Comparison of ENCODE assay signal across 9 cellular contexts in genomic region chr5:77076961-77077820, GRCh38. TPM values are rescaled to one million over a fixed set of nuclear protein-coding genes. Genes with fewer than 3 reads are reported as not detected.
DNase-seq lines count a peak whose midpoint lies in the region; ATAC-seq and TF ChIP-seq lines count a peak whose summit lies in the region.
"Had no signal": no experiment of that assay in that cellular context is flagged by ENCODE, and none has a peak within 500 bp of the region (broad histone marks: within the 10 kb centered on the region; RNA-seq: fewer than 3 reads in every experiment).

No MANE protein-coding gene starts in this region.

- peaks cover 6 to 9% (median 8%) of the 10 kb centered on the region in 4 donors for H3K4me1 Mint-ChIP-seq in CD4-positive, alpha-beta memory T cell

- intact Hi-C loops in CD4-positive, alpha-beta memory T cell (cut with micrococcal nuclease), result loop anchor here (1.0 kb wide), 1 partner anchor 209 kb away; no protein-coding TSS in a partner anchor

- no peaks in the 10 kb centered on the region for H3K36me3 ChIP-seq in CD4-positive, alpha-beta memory T cell (ENCODE audit: insufficient read depth, low read length)

- no peaks in the 10 kb centered on the region for H3K9me3 ChIP-seq in CD4-positive, alpha-beta memory T cell (ENCODE audit: control insufficient read depth in 1 of 2, low read length in 2 of 2)

- peak overlapping the region in 1 of 7 donors; percentile 26 for H3K27ac Mint-ChIP-seq in CD4-positive, alpha-beta memory T cell

- TF ChIP-seq CTCF in coronary artery (IDR thresholded peaks at IDR 0.05), result peak; percentile 41

- POLR2A ChIA-PET in CD4-positive, alpha-beta memory T cell (lab: Charles Lee; ENCODE audit: partially characterized antibody), result interaction anchor here (1.0 to 1.1 kb wide), 2 partner anchors 11 to 47 kb away, joined by 3 read pairs; partner anchors contain the start of gene AGGF1

- peak; percentile 77 for ATAC-seq in GM21367 (IDR thresholded peaks at IDR 0.05; ENCODE audit: unreplicated experiment)

- peak overlapping the region; percentile 39 to 78 (median 60) for H3K4me3 Mint-ChIP-seq in CD4-positive, alpha-beta memory T cell

- H3K36me3 Mint-ChIP-seq in CD4-positive, alpha-beta memory T cell, result peaks cover 1 to 9% of the 10 kb centered on the region in 2 donors

- H3K27me3 Mint-ChIP-seq in CD4-positive, alpha-beta memory T cell, result no peaks in the 10 kb centered on the region

- H3K27me3 ChIP-seq in CD4-positive, alpha-beta memory T cell (ENCODE audit: insufficient read depth, low read length), result no peaks in the 10 kb centered on the region

- H3K4me3 ChIP-seq in CD4-positive, alpha-beta memory T cell (ENCODE audit: low read length in 2 of 2), result no peak overlapping the region
- H3K4me3 ChIP-seq in coronary artery, result peak overlapping the region; percentile 78

- CTCF ChIA-PET in CD4-positive, alpha-beta memory T cell (lab: Charles Lee; ENCODE audit: partially characterized antibody), result interaction anchor here (0.8 to 2.4 kb wide), 10 partner anchors 9 to 228 kb away, joined by 3 to 16 read pairs (median 4); partner anchors contain the start of genes AGGF1 and ZBED3

- H3K9me3 Mint-ChIP-seq in CD4-positive, alpha-beta memory T cell, result peaks cover 0 to under 1% (median 0%) of the 10 kb centered on the region in 8 donors

- H3K27ac ChIP-seq in CD4-positive, alpha-beta memory T cell (ENCODE audit: low read depth, low read length), result no peak overlapping the region
- peak overlapping the region; percentile 44 to 79 for H3K27ac ChIP-seq in coronary artery
- H3K27ac ChIP-seq: KMS-11 had no signal

- peaks cover 5% of the 10 kb centered on the region for H3K4me1 ChIP-seq in CD4-positive, alpha-beta memory T cell (ENCODE audit: insufficient read depth, low read length)

- peak; percentile 25 to 44 (median 35) for DNase-seq in CD4-positive, alpha-beta memory T cell
- DNase-seq in KG1 (lab: John Stamatoyannopoulos, UW), result peak; percentile 51
- peak; percentile 47 for DNase-seq in activated CD4-positive, CD25-positive, alpha-beta regulatory T cell treated with anti-CD3 and anti-CD28 coated beads, Interleukin-2, amount 50 U/mL, for 72 hours
- no peak for DNase-seq in coronary artery (ENCODE audit: low spot score)
- DNase-seq in left kidney (ENCODE audit: low read depth, low spot score), result peak; percentile 92
- DNase-seq in stimulated activated CD4-positive, alpha-beta T cell treated with anti-CD3 and anti-CD28 coated beads, Interleukin-2, amount 100 ng/mL, for 48 hours, result peak; percentile 49 to 72
- no peak for DNase-seq in NCI-H2171 treated with DMSO at 0.1 percent for 48 hours (lab: John Stamatoyannopoulos, UW)

RNA-seq across cellular contexts. Expression of gene ZBED3, which starts 9.9 kb away (rescaled TPM):
- total RNA-seq in CD4-positive, alpha-beta memory T cell, result 1 to 10 TPM in 1 of 2 experiments, under 1 TPM in 1; 0.67 to 1.4 TPM
- 1 to 10 TPM in 1 of 2 donors, under 1 TPM in 1; 0.15 to 1.1 TPM for polyA plus RNA-seq in CD4-positive, alpha-beta memory T cell

RNA-seq across cellular contexts. Expression of gene AGGF1, which starts 47.0 kb away (rescaled TPM):
- total RNA-seq in CD4-positive, alpha-beta memory T cell, result 10 to 100 TPM; 29.4 to 29.6 TPM
- 10 to 100 TPM; 14.2 to 36.1 TPM for polyA plus RNA-seq in CD4-positive, alpha-beta memory T cell

Comparison
In these comparisons a context has a peak if more than half of its experiments do, and no peak if none do; other contexts are left out.
1. DNase-seq: peak in CD4-positive, alpha-beta memory T cell (5 of 5), KG1 (single experiment), activated CD4-positive, CD25-positive, alpha-beta regulatory T cell treated with anti-CD3 and anti-CD28 coated beads, Interleukin-2, amount 50 U/mL, for 72 hours (single experiment), left kidney (single experiment) and stimulated activated CD4-positive, alpha-beta T cell treated with anti-CD3 and anti-CD28 coated beads, Interleukin-2, amount 100 ng/mL, for 48 hours (2 of 2); none in coronary artery (single experiment) and NCI-H2171 treated with DMSO at 0.1 percent for 48 hours (single experiment).